Comparison of ENCODE assay signal across 8 cellular contexts in genomic region chr6:28589952-28590340, GRCh38.
DNase-seq lines count a peak whose midpoint lies in the region; ATAC-seq and TF ChIP-seq lines count a peak whose summit lies in the region.

No MANE protein-coding gene starts in this region.

- ATAC-seq in activated naive CD8-positive, alpha-beta T cell treated with anti-CD3 and anti-CD28 coated beads, Interleukin-2, amount 50 U/mL, for 24 hours, result no peak

- no peak for TF ChIP-seq CTCF in 22Rv1 (IDR thresholded peaks at IDR 0.05)

- H3K4me3 ChIP-seq in iPS-20b (ENCODE audit: low read length), result peak overlapping the region; percentile 98

- peaks cover 20% of the 10 kb centered on the region for H3K27me3 ChIP-seq in iPS-20b (ENCODE audit: insufficient read depth, low read length)

- peaks cover 78% of the 10 kb centered on the region for H3K27me3 Mint-ChIP-seq in activated naive CD8-positive, alpha-beta T cell treated with anti-CD3 and anti-CD28 coated beads, Interleukin-2, amount 50 U/mL, for 24 hours

- H3K9me3 ChIP-seq in iPS-20b (ENCODE audit: insufficient read depth, low read depth, low read length), result no peaks in the 10 kb centered on the region

- H3K36me3 Mint-ChIP-seq in activated naive CD8-positive, alpha-beta T cell treated with anti-CD3 and anti-CD28 coated beads, Interleukin-2, amount 50 U/mL, for 24 hours (ENCODE audit: low read depth), result peaks cover 8% of the 10 kb centered on the region

- in situ Hi-C loops in KBM-7 (cut with MboI; ENCODE audit: low pct_unique_long_range_greater_than_20kb, low sequenced_read_pairs), result no loop called here

- peaks cover 18% of the 10 kb centered on the region for H3K9me3 Mint-ChIP-seq in activated naive CD8-positive, alpha-beta T cell treated with anti-CD3 and anti-CD28 coated beads, Interleukin-2, amount 50 U/mL, for 24 hours

- peak overlapping the region; percentile 51 for H3K4me3 Mint-ChIP-seq in activated naive CD8-positive, alpha-beta T cell treated with anti-CD3 and anti-CD28 coated beads, Interleukin-2, amount 50 U/mL, for 24 hours

- H3K27ac Mint-ChIP-seq in activated naive CD8-positive, alpha-beta T cell treated with anti-CD3 and anti-CD28 coated beads, Interleukin-2, amount 50 U/mL, for 24 hours, result no peak overlapping the region

- peaks cover 34% of the 10 kb centered on the region for H3K4me1 Mint-ChIP-seq in activated naive CD8-positive, alpha-beta T cell treated with anti-CD3 and anti-CD28 coated beads, Interleukin-2, amount 50 U/mL, for 24 hours

- H3K36me3 ChIP-seq in iPS-20b (ENCODE audit: insufficient read depth, low read depth, low read length), result no peaks in the 10 kb centered on the region

- peaks cover 2% of the 10 kb centered on the region; the same call in 1 of the 2 replicates for H3K4me1 ChIP-seq in iPS-20b (ENCODE audit: insufficient read depth, low read length)

- peak overlapping the region; percentile 80; the same call in 1 of the 2 replicates for H3K9ac ChIP-seq in iPS-20b (ENCODE audit: low read depth, low read length)

- DNase-seq in EL, result peak; percentile 8
- DNase-seq in activated naive CD8-positive, alpha-beta T cell treated with anti-CD3 and anti-CD28 coated beads, Interleukin-2, amount 50 U/mL, for 24 hours, result no peak
- DNase-seq in cerebellar nuclear complex (lab: John Stamatoyannopoulos, UW), result no peak
- DNase-seq in activated CD4-positive, CD25-positive, alpha-beta regulatory T cell treated with anti-CD3 and anti-CD28 coated beads, Interleukin-2, amount 50 U/mL, for 72 hours, result no peak
- no peak for DNase-seq in NCI-H82 (lab: John Stamatoyannopoulos, UW)
- DNase-seq in KBM-7, result no peak

- H3K27ac ChIP-seq in 22Rv1 (peak overlapping the region; percentile 83), iPS-20b (ENCODE audit: low read length) (no peak overlapping the region)
